ENCODE assay signal across 8 cellular contexts in the genomic region with DNA sequence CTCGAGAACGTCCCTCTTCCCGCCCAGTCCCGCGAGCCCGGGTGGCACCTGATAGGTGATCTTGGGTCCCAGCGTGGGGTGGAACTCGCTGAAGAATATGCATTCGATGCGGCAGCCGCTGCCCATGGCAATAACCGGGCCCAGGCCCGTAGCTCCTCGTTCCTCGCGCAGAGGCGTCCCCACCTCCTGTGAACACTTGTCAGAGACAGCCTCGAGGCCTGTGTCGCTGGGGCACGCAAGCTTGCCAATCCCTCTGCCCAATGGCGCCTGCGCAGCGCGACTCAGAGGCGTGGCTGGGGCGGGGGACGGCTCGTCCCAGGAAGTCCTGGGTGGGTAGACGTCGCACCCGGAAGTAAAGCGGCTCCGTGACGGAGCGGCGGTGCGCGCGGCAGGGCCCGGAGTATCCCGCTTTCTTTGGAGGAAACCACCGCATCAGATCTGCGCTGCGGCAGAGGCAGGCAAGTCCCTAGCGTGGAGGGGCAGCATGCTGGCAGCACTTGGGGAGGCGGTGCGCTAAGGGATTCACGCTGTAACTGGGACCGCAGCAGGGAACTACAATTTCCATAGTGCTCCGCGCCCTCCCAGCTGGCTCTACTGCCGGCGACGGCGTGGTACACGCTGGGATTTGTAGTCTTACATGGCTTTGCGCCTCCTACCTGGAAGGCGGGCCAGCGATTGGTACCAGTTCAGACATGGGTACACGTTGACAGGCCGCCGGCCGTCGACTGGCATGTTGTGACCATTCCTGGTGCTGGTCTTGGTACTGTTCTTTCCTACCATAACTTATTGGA. TPM values are rescaled to one million over a fixed set of nuclear protein-coding genes. Genes with fewer than 3 reads are reported as not detected.
DNase-seq lines count a peak whose midpoint lies in the region; TF ChIP-seq lines count a peak whose summit lies in the region.

A gene with protein sequence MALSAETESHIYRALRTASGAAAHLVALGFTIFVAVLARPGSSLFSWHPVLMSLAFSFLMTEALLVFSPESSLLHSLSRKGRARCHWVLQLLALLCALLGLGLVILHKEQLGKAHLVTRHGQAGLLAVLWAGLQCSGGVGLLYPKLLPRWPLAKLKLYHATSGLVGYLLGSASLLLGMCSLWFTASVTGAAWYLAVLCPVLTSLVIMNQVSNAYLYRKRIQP (plus strand): TSS at position 336 of the 791 bp plus-strand sequence. CDS start 572 bp downstream, outside the sequence.
A gene (minus strand): TSS at position 249 of the 791 bp plus-strand sequence. CDS start 123 bp downstream, at position 126.

- peak within 1 kb of the TSS; percentile 94 for H3K4me3 Mint-ChIP-seq in neural progenitor cell

- peaks cover 16% of the 10 kb centered on the region for H4K20me1 ChIP-seq in neural progenitor cell (ENCODE audit: low read depth)

- peaks cover 11% of the 10 kb centered on the region for H3K27me3 Mint-ChIP-seq in neural progenitor cell (ENCODE audit: insufficient read depth, low read depth)

- H3K36me3 Mint-ChIP-seq in neural progenitor cell: peaks cover 5% of the 10 kb centered on the region

- no peaks in the 10 kb centered on the region for H3K9me3 Mint-ChIP-seq in neural progenitor cell

- peak within 1 kb of the TSS; percentile 72 for H3K4me3 ChIP-seq in HEK293 (ENCODE audit: low read depth, low read length)
- peak within 1 kb of the TSS; percentile 75 for H3K4me3 ChIP-seq in SJSA1
- H3K4me3 ChIP-seq in foreskin fibroblast (ENCODE audit: low read depth in 1 of 2, low read length in 2 of 2): peak within 1 kb of the TSS; percentile 76 to 77
- H3K4me3 ChIP-seq in neural progenitor cell: peak within 1 kb of the TSS; percentile 84
- H3K4me3 ChIP-seq in stomach smooth muscle (ENCODE audit: low read length in 2 of 2): peak within 1 kb of the TSS; percentile 83 to 99

- H3K9ac ChIP-seq in neural progenitor cell (peak within 1 kb of the TSS; percentile 17), stomach smooth muscle (ENCODE audit: low read length in 2 of 2) (peak within 1 kb of the TSS; percentile 74 to 89)

- CTCF ChIA-PET in HEK293 (lab: Yijun Ruan, JAX): interaction anchor here (0.5 to 5.3 kb wide), 5 partner anchors 100 to 264 kb away, joined by 3 to 27 read pairs (median 3); no protein-coding TSS in a partner anchor

- POLR2A ChIA-PET in HEK293 (lab: Yijun Ruan, JAX): interaction anchor here (0.5 to 5.3 kb wide), 11 partner anchors 11 to 265 kb away, joined by 3 to 51 read pairs (median 3); a partner anchor contains a TSS

- no peak for TF ChIP-seq CTCF in HEK293 (tag by site-specific recombination; IDR thresholded peaks at IDR 0.05)
- TF ChIP-seq CTCF in foreskin fibroblast (IDR thresholded peaks at IDR 0.05; ENCODE audit: low read depth, low read length): no peak
- TF ChIP-seq CTCF in neural progenitor cell (IDR thresholded peaks at IDR 0.05): no peak

- peak within 1 kb of the TSS; percentile 93 for H3K4me2 ChIP-seq in neural progenitor cell

- peak within 1 kb of the TSS; percentile 91 for H2AFZ ChIP-seq in neural progenitor cell (replicated peaks)

- H3K9me3 ChIP-seq in HEK293 (ENCODE audit: control insufficient read depth, insufficient read depth, low read depth, low read length): no peaks in the 10 kb centered on the region
- H3K9me3 ChIP-seq in SJSA1 (replicated peaks): no peaks in the 10 kb centered on the region
- H3K9me3 ChIP-seq in neural progenitor cell (ENCODE audit: low read depth): no peaks in the 10 kb centered on the region
- no peaks in the 10 kb centered on the region for H3K9me3 ChIP-seq in stomach smooth muscle (ENCODE audit: control insufficient read depth in 2 of 2, low read length in 2 of 2)

- H3F3A ChIP-seq in neural progenitor cell (ENCODE audit: low read depth): peaks cover 25% of the 10 kb centered on the region

- H3K36me3 ChIP-seq in HEK293 (ENCODE audit: control insufficient read depth in 2 of 2, insufficient read depth in 1 of 2, low read length in 2 of 2): peaks cover 0 to 62% of the 10 kb centered on the region in 2 experiments; a peak in 1 of 3 replicates
- peaks cover 47% of the 10 kb centered on the region for H3K36me3 ChIP-seq in SJSA1
- no peaks in the 10 kb centered on the region for H3K36me3 ChIP-seq in neural progenitor cell
- H3K36me3 ChIP-seq in stomach smooth muscle (ENCODE audit: control insufficient read depth in 2 of 2, insufficient read depth in 2 of 2, low read length in 2 of 2): peaks cover 4 to 38% of the 10 kb centered on the region in 2 donors

- peaks cover 29% of the 10 kb centered on the region for H3K4me1 Mint-ChIP-seq in neural progenitor cell

- H3K79me2 ChIP-seq in neural progenitor cell (ENCODE audit: low read depth): peaks cover 12% of the 10 kb centered on the region

- H3K27me3 ChIP-seq in SJSA1 (replicated peaks) (no peaks in the 10 kb centered on the region), neural progenitor cell (peaks cover 8% of the 10 kb centered on the region), stomach smooth muscle (ENCODE audit: control insufficient read depth in 1 of 2, insufficient read depth in 2 of 2, low read length in 2 of 2) (no peaks in the 10 kb centered on the region)

- peak within 1 kb of the TSS; percentile 9 for H3K27ac Mint-ChIP-seq in neural progenitor cell

- DNase-seq in GF-D8 (lab: John Stamatoyannopoulos, UW): peak; percentile 85
- peak; percentile 95 for DNase-seq in MV-4-11 (lab: John Stamatoyannopoulos, UW)
- peak; percentile 93 to 96 for DNase-seq in SJSA1 (ENCODE audit: low read depth in 1 of 2, low spot score in 2 of 2)
- DNase-seq in activated naive CD4-positive, alpha-beta T cell (lab: John Stamatoyannopoulos, UW): peak; percentile 97 to 99 (median 98)
- DNase-seq in foreskin fibroblast: peak; percentile 93 to 97
- DNase-seq in neural progenitor cell (ENCODE audit: low spot score): peak; percentile 95

- peaks cover 4% of the 10 kb centered on the region; the same call in 1 of the 2 replicates for H3K4me1 ChIP-seq in HEK293 (ENCODE audit: control insufficient read depth, insufficient read depth, low read length)
- H3K4me1 ChIP-seq in SJSA1 (replicated peaks): peaks cover 21% of the 10 kb centered on the region
- H3K4me1 ChIP-seq in neural progenitor cell: peaks cover 9% of the 10 kb centered on the region
- H3K4me1 ChIP-seq in stomach smooth muscle (ENCODE audit: control insufficient read depth, insufficient read depth, low read length): peaks cover 45% of the 10 kb centered on the region

- H3K27ac ChIP-seq in HEK293 (ENCODE audit: extremely low read depth, low read depth, low read length): peak within 1 kb of the TSS; percentile 63
- H3K27ac ChIP-seq in SJSA1: peak within 1 kb of the TSS; percentile 53
- H3K27ac ChIP-seq in neural progenitor cell: no peak within 1 kb of the TSS
- peak within 1 kb of the TSS; percentile 90 for H3K27ac ChIP-seq in stomach smooth muscle (ENCODE audit: low read length)

TF ChIP-seq in HEK293, 187 proteins besides CTCF, POLR2A, EP300 and RAD21 (continues in another document):
- TF ChIP-seq, protein P1, sequence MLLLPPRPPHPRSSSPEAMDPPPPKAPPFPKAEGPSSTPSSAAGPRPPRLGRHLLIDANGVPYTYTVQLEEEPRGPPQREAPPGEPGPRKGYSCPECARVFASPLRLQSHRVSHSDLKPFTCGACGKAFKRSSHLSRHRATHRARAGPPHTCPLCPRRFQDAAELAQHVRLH (tag by site-specific recombination; IDR thresholded peaks at IDR 0.05): peak; percentile 77; the same call in 1 of the 2 replicates
- TF ChIP-seq, protein P2, sequence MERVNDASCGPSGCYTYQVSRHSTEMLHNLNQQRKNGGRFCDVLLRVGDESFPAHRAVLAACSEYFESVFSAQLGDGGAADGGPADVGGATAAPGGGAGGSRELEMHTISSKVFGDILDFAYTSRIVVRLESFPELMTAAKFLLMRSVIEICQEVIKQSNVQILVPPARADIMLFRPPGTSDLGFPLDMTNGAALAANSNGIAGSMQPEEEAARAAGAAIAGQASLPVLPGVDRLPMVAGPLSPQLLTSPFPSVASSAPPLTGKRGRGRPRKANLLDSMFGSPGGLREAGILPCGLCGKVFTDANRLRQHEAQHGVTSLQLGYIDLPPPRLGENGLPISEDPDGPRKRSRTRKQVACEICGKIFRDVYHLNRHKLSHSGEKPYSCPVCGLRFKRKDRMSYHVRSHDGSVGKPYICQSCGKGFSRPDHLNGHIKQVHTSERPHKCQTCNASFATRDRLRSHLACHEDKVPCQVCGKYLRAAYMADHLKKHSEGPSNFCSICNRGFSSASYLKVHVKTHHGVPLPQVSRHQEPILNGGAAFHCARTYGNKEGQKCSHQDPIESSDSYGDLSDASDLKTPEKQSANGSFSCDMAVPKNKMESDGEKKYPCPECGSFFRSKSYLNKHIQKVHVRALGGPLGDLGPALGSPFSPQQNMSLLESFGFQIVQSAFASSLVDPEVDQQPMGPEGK (tag by site-specific recombination; IDR thresholded peaks at IDR 0.05): peak; percentile 43; the same call in 1 of the 2 replicates
- TF ChIP-seq BCL11A (tag by site-specific recombination; IDR thresholded peaks at IDR 0.05; ENCODE audit: low read depth) (no peak), GLIS1 (tag by site-specific recombination; IDR thresholded peaks at IDR 0.05) (0 out of 2 replicates have a peak, but pooled peaks have one; percentile 11), ZNF175 (tag by site-specific recombination; IDR thresholded peaks at IDR 0.05) (no peak), KLF8 (tag by site-specific recombination; IDR thresholded peaks at IDR 0.05) (peak; percentile 90; the same call in 1 of the 2 replicates), ZNF335 (tag by site-specific recombination; conservative IDR thresholded peaks at IDR 0.05) (peak; percentile 96), ZNF626 (tag by site-specific recombination; IDR thresholded peaks at IDR 0.05) (no peak)
- TF ChIP-seq, protein P3, sequence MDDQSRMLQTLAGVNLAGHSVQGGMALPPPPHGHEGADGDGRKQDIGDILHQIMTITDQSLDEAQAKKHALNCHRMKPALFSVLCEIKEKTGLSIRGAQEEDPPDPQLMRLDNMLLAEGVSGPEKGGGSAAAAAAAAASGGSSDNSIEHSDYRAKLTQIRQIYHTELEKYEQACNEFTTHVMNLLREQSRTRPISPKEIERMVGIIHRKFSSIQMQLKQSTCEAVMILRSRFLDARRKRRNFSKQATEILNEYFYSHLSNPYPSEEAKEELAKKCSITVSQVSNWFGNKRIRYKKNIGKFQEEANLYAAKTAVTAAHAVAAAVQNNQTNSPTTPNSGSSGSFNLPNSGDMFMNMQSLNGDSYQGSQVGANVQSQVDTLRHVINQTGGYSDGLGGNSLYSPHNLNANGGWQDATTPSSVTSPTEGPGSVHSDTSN (CRISPR knock-in tag; IDR thresholded peaks at IDR 0.05): 0 out of 2 replicates have a peak, but pooled peaks have one; percentile 55

RNA-seq across cellular contexts. Expression of the first gene that starts in this region (rescaled TPM):
- total RNA-seq in SJSA1 (2014; rRNA removed; shearing (Covaris generic)): 13.7 and 14.3 TPM in 2 replicates
- 2.2 and 13.8 TPM in 2 replicates for total RNA-seq in neural progenitor cell (ENCODE audit: low replicate concordance)

RNA-seq across cellular contexts. Expression of the second gene that starts in this region (rescaled TPM):
- 4.9 and 9.9 TPM in 2 replicates for total RNA-seq in SJSA1 (2014; rRNA removed; shearing (Covaris generic))
- total RNA-seq in neural progenitor cell (ENCODE audit: low replicate concordance): 15.5 and 35.7 TPM in 2 replicates
